Comparison of ENCODE assay signal across 1 cellular context in the genomic region with DNA sequence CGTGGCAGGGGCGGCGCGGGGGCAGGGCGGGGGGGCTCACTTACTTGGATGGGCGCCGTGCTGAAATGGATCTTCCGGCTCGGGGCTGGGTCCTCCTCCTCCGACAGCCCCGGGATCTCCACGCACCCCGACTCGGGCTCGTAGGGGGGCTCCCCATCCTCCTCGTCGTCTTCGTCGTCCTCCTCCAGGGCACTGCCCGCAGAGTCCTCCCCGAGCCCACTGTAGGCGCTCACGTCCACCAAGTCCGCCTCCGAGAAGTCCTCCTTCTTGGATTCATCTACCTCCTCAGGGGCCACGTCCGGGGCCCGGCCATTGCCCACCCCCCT.
A peak's percentile ranks its signal among the peaks of the same experiment; 100 is the strongest.
TF ChIP-seq lines count a peak whose summit lies in the region.

No MANE protein-coding gene starts in this region.

TF ChIP-seq in endothelial cell of umbilical vein, 7 proteins besides CTCF, POLR2A, EP300 and RAD21:
- TF ChIP-seq POLR2AphosphoS5 (IDR thresholded peaks at IDR 0.05; ENCODE audit: insufficient read depth, low read depth, low read length) (peak; percentile 58), MYC (IDR thresholded peaks at IDR 0.05; ENCODE audit: low read depth, low read length) (no peak)
